Comparison of ENCODE assay signal across 1 cellular context in genomic region chr2:54545700-54546450, GRCh38.
TF ChIP-seq lines count a peak whose summit lies in the region.

No MANE protein-coding gene starts in this region.

TF ChIP-seq in HepG2, 621 proteins besides CTCF, POLR2A, EP300 and RAD21 (continued from another document and continues in another):
- no peak for TF ChIP-seq ELK4 (CRISPR knock-in tag; IDR thresholded peaks at IDR 0.05; ENCODE audit: borderline replicate concordance)
- peak; percentile 27; the same call in 1 of the 2 replicates for TF ChIP-seq GABPB1 (CRISPR knock-in tag; IDR thresholded peaks at IDR 0.05)
- TF ChIP-seq ZNF232 (CRISPR knock-in tag; IDR thresholded peaks at IDR 0.05; ENCODE audit: borderline replicate concordance), result no peak
- peak; percentile 79; the same call in 1 of the 2 replicates for TF ChIP-seq AHDC1 (CRISPR knock-in tag; IDR thresholded peaks at IDR 0.05; ENCODE audit: borderline replicate concordance)
- no peak for TF ChIP-seq SUZ12 (IDR thresholded peaks at IDR 0.05; ENCODE audit: low read depth, low read length)
- peak; percentile 16; the same call in 1 of the 2 replicates for TF ChIP-seq RFX3 (CRISPR knock-in tag; IDR thresholded peaks at IDR 0.05)
- no peak for TF ChIP-seq ZNF124 (CRISPR knock-in tag; IDR thresholded peaks at IDR 0.05)
- no peak for TF ChIP-seq CHD4 (IDR thresholded peaks at IDR 0.05; ENCODE audit: borderline replicate concordance, low read length)
- no peak for TF ChIP-seq ZNF318 (CRISPR knock-in tag; IDR thresholded peaks at IDR 0.05)
- TF ChIP-seq MTA3 (CRISPR knock-in tag; IDR thresholded peaks at IDR 0.05), result no peak
- TF ChIP-seq PLSCR1 (CRISPR knock-in tag; IDR thresholded peaks at IDR 0.05; ENCODE audit: borderline replicate concordance), result no peak
- TF ChIP-seq KLF13 (CRISPR knock-in tag; IDR thresholded peaks at IDR 0.05), result no peak
- TF ChIP-seq ZNF121 (CRISPR knock-in tag; IDR thresholded peaks at IDR 0.05), result no peak
- peak in 1 of 2 experiments; percentile 33; a peak in 2 of 4 replicates for TF ChIP-seq MAFK (conservative IDR thresholded peaks at IDR 0.05 in 1 of 2, IDR thresholded peaks at IDR 0.05 in 1 of 2; ENCODE audit: low read length in 2 of 2)
- 0 out of 2 replicates have a peak, but pooled peaks have one; percentile 28 for TF ChIP-seq ZNF24 (IDR thresholded peaks at IDR 0.05)
- TF ChIP-seq ZNF883 (CRISPR knock-in tag; IDR thresholded peaks at IDR 0.05; ENCODE audit: not compliant biosample characterization), result no peak
- no peak for TF ChIP-seq ZNF816 (CRISPR knock-in tag; IDR thresholded peaks at IDR 0.05; ENCODE audit: borderline replicate concordance)
- no peak for TF ChIP-seq ZNF230 (CRISPR knock-in tag; IDR thresholded peaks at IDR 0.05)
- no peak for TF ChIP-seq REXO4 (CRISPR knock-in tag; IDR thresholded peaks at IDR 0.05; ENCODE audit: borderline replicate concordance)
- TF ChIP-seq ZEB1 (IDR thresholded peaks at IDR 0.05; ENCODE audit: insufficient replicate concordance, low read depth), result peak; percentile 14
- TF ChIP-seq SMAD3 (CRISPR knock-in tag; IDR thresholded peaks at IDR 0.05), result peak; percentile 84
- TF ChIP-seq ZNF451 (CRISPR knock-in tag; IDR thresholded peaks at IDR 0.05), result no peak
- no peak for TF ChIP-seq ARNTL (CRISPR knock-in tag; IDR thresholded peaks at IDR 0.05)
- TF ChIP-seq HNF4G (IDR thresholded peaks at IDR 0.05; ENCODE audit: borderline replicate concordance, low read depth, low read length), result peak; percentile 94
- peak; percentile 87; the same call in 1 of the 2 replicates for TF ChIP-seq HNF4G (CRISPR knock-in tag; IDR thresholded peaks at IDR 0.05; ENCODE audit: borderline replicate concordance, low read depth)
- TF ChIP-seq MXD3 (CRISPR knock-in tag; IDR thresholded peaks at IDR 0.05), result no peak
- TF ChIP-seq ZNF431 (CRISPR knock-in tag; IDR thresholded peaks at IDR 0.05; ENCODE audit: borderline replicate concordance, low read depth), result no peak
- no peak for TF ChIP-seq SCMH1 (CRISPR knock-in tag; IDR thresholded peaks at IDR 0.05; ENCODE audit: borderline replicate concordance)
- TF ChIP-seq ZNF720 (CRISPR knock-in tag; IDR thresholded peaks at IDR 0.05), result no peak
- peak; percentile 77 for TF ChIP-seq RARA (CRISPR knock-in tag; IDR thresholded peaks at IDR 0.05)
- TF ChIP-seq MLXIP (CRISPR knock-in tag; IDR thresholded peaks at IDR 0.05; ENCODE audit: borderline replicate concordance), result no peak
- TF ChIP-seq KMT2A (CRISPR knock-in tag; IDR thresholded peaks at IDR 0.05), result no peak; the same call in 1 of the 2 replicates
- TF ChIP-seq NFYB (CRISPR knock-in tag; IDR thresholded peaks at IDR 0.05), result no peak
- no peak for TF ChIP-seq ZNF205 (CRISPR knock-in tag; IDR thresholded peaks at IDR 0.05)
- TF ChIP-seq ZNF253 (CRISPR knock-in tag; IDR thresholded peaks at IDR 0.05; ENCODE audit: borderline replicate concordance), result no peak
- TF ChIP-seq ARNT2 (CRISPR knock-in tag; IDR thresholded peaks at IDR 0.05; ENCODE audit: low read depth), result no peak
- TF ChIP-seq ZBTB38 (CRISPR knock-in tag; IDR thresholded peaks at IDR 0.05), result no peak
- TF ChIP-seq CEBPG (CRISPR knock-in tag; IDR thresholded peaks at IDR 0.05), result peak; percentile 73
- TF ChIP-seq NKX3-1 (CRISPR knock-in tag; IDR thresholded peaks at IDR 0.05), result no peak
- TF ChIP-seq GZF1 (CRISPR knock-in tag; IDR thresholded peaks at IDR 0.05), result no peak
- TF ChIP-seq ETV5 (CRISPR knock-in tag; IDR thresholded peaks at IDR 0.05; ENCODE audit: borderline replicate concordance), result peak; percentile 96
- no peak for TF ChIP-seq LRRFIP1 (CRISPR knock-in tag; conservative IDR thresholded peaks at IDR 0.05)
- TF ChIP-seq HNF4A (CRISPR knock-in tag; IDR thresholded peaks at IDR 0.05), result peak; percentile 78
- no peak for TF ChIP-seq MED13 (CRISPR knock-in tag; IDR thresholded peaks at IDR 0.05)
- TF ChIP-seq ZNF709 (CRISPR knock-in tag; IDR thresholded peaks at IDR 0.05), result no peak
